ENCODE assay signal across 22 cellular contexts in genomic region chr3:12503126-12503952, GRCh38.
DNase-seq lines count a peak whose midpoint lies in the region; ATAC-seq lines count a peak whose summit lies in the region.
"Had no signal": no experiment of that assay in that cellular context is flagged by ENCODE, and none has a peak within 500 bp of the region (broad histone marks: within the 10 kb centered on the region; RNA-seq: fewer than 3 reads in every experiment).

No MANE protein-coding gene starts in this region.

- DNase-seq in GF-D8 (lab: John Stamatoyannopoulos, UW) (peak; percentile 51), MV-4-11 (lab: John Stamatoyannopoulos, UW) (peak; percentile 92), SKM-1 treated with dmso at 0.1 percent for 144 hours (lab: John Stamatoyannopoulos, UW; ENCODE audit: unreplicated experiment) (peak; percentile 79), medulla oblongata (ENCODE audit: extremely low spot score) (peak; percentile 43), iPS-NIHi11 (ENCODE audit: low spot score) (no peak), KG1 (lab: John Stamatoyannopoulos, UW) (no peak)
- DNase-seq: activated CD4-positive, CD25-positive, alpha-beta regulatory T cell treated with anti-CD3 and anti-CD28 coated beads, Interleukin-2, amount 50 U/mL, for 72 hours; activated CD8-positive, alpha-beta T cell treated with anti-CD3 and anti-CD28 coated beads, Interleukin-2, amount 10 ng/mL, durations not matched to agents 7 days and 5 days; amniotic stem cell; CD4-positive, alpha-beta T cell; DMS 273 treated with DMSO at 0.1 percent for 48 hours; H9; midbrain; NCI-H1105 treated with DMSO at 0.1 percent for 48 hours; NCI-H2081 treated with DMSO at 0.1 percent for 48 hours; NCI-H510A treated with DMSO at 0.1 percent for 48 hours; NK-92 treated with Interleukin-12 subunit alpha and Interleukin-12 subunit beta, amount 100 ng/mL, for 24 hours; RPMI8226; stimulated activated CD4-positive, alpha-beta T cell treated with anti-CD3 and anti-CD28 coated beads, Interleukin-2, amount 100 ng/mL, for 24 hours; T1000 had no signal

- no peak for ATAC-seq in HG03378 (IDR thresholded peaks at IDR 0.05; ENCODE audit: unreplicated experiment)
- ATAC-seq: activated CD8-positive, alpha-beta T cell treated with anti-CD3 and anti-CD28 coated beads, Interleukin-2, amount 10 ng/mL, durations not matched to agents 7 days and 5 days; stimulated activated memory B cell treated with anti-CD40 and anti-IgM and Interleukin-4, amounts not matched to agents 10 μg/mL and 1 μg/mL and 100 μg/mL, for 72 hours had no signal

Comparison
In these comparisons a context has a peak if more than half of its experiments do, and no peak if none do; other contexts are left out.
1. DNase-seq: peak in GF-D8 (single experiment), MV-4-11 (single experiment), SKM-1 treated with dmso at 0.1 percent for 144 hours (single experiment) and medulla oblongata (single experiment); none in iPS-NIHi11 (single experiment) and KG1 (single experiment).